In the genomic region with DNA sequence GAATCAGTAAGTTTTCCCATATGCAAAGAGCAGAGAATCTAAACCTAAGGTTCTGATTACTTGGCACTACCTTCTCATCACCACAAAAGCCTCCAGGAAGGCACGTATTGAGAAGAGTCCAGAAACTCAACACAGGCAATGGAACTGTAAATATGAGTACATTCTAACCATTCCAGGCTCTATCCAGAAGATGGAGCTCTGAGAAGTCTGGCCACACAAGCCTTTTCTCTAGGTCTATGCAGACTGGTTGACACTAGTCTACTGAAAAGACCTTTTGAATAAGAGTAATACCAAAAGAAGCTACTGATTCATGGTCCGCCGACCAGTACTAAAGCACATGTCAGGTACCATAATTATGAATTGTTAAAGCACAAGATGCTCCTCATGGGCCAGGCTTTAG, we compare ENCODE assay signal across 1 cellular context.
TF ChIP-seq lines count a peak whose summit lies in the region.

No MANE protein-coding gene starts in this region.

TF ChIP-seq in A549, 52 proteins besides CTCF, POLR2A, EP300 and RAD21 (continued from another document):
- TF ChIP-seq, protein P1, sequence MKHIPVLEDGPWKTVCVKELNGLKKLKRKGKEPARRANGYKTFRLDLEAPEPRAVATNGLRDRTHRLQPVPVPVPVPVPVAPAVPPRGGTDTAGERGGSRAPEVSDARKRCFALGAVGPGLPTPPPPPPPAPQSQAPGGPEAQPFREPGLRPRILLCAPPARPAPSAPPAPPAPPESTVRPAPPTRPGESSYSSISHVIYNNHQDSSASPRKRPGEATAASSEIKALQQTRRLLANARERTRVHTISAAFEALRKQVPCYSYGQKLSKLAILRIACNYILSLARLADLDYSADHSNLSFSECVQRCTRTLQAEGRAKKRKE (CRISPR knock-in tag; IDR thresholded peaks at IDR 0.05; ENCODE audit: low read depth), result no peak
- TF ChIP-seq, protein P2, sequence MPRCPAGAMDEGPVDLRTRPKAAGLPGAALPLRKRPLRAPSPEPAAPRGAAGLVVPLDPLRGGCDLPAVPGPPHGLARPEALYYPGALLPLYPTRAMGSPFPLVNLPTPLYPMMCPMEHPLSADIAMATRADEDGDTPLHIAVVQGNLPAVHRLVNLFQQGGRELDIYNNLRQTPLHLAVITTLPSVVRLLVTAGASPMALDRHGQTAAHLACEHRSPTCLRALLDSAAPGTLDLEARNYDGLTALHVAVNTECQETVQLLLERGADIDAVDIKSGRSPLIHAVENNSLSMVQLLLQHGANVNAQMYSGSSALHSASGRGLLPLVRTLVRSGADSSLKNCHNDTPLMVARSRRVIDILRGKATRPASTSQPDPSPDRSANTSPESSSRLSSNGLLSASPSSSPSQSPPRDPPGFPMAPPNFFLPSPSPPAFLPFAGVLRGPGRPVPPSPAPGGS (IDR thresholded peaks at IDR 0.05), result no peak
- TF ChIP-seq, protein P3, sequence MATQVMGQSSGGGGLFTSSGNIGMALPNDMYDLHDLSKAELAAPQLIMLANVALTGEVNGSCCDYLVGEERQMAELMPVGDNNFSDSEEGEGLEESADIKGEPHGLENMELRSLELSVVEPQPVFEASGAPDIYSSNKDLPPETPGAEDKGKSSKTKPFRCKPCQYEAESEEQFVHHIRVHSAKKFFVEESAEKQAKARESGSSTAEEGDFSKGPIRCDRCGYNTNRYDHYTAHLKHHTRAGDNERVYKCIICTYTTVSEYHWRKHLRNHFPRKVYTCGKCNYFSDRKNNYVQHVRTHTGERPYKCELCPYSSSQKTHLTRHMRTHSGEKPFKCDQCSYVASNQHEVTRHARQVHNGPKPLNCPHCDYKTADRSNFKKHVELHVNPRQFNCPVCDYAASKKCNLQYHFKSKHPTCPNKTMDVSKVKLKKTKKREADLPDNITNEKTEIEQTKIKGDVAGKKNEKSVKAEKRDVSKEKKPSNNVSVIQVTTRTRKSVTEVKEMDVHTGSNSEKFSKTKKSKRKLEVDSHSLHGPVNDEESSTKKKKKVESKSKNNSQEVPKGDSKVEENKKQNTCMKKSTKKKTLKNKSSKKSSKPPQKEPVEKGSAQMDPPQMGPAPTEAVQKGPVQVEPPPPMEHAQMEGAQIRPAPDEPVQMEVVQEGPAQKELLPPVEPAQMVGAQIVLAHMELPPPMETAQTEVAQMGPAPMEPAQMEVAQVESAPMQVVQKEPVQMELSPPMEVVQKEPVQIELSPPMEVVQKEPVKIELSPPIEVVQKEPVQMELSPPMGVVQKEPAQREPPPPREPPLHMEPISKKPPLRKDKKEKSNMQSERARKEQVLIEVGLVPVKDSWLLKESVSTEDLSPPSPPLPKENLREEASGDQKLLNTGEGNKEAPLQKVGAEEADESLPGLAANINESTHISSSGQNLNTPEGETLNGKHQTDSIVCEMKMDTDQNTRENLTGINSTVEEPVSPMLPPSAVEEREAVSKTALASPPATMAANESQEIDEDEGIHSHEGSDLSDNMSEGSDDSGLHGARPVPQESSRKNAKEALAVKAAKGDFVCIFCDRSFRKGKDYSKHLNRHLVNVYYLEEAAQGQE (IDR thresholded peaks at IDR 0.05), result no peak
- TF ChIP-seq CHD2 (IDR thresholded peaks at IDR 0.05; ENCODE audit: low read length, partially characterized antibody) (no peak), ZC3H11A (IDR thresholded peaks at IDR 0.05) (no peak), FOSB (CRISPR knock-in tag; IDR thresholded peaks at IDR 0.05) (no peak), NPAS2 (CRISPR knock-in tag; IDR thresholded peaks at IDR 0.05; ENCODE audit: borderline replicate concordance) (no peak), CBX8 (IDR thresholded peaks at IDR 0.05) (no peak)
